In the genomic region with DNA sequence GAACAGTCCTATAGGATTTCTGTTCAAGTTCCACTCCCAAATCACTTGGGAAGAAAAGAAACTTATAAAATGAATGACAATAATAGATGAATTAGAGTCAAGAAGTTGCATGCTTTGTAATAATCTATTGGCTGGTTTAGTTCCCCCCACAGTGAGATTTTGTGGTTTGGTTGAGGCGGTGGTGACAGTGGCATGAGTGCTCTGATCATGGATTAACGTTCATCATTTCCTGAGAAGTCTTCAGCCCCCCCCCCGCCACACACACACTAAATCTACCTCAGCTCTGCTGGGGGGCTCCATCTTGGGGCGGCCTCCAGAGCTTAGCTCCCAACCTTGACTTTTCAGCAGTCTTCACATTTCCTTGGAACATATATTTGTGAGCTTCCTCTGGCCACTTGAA, we compare ENCODE assay signal across 19 cellular contexts.
"Had no signal": no experiment of that assay in that cellular context is flagged by ENCODE, and none has a peak within 500 bp of the region (broad histone marks: within the 10 kb centered on the region; RNA-seq: fewer than 3 reads in every experiment).

No MANE protein-coding gene starts in this region.

- DNase-seq: Kasumi-1, MM.1S, NCI-H1092 treated with DMSO at 0.1 percent for 48 hours, NCI-H1436, NCI-H187, NCI-H2029, NCI-H2081 treated with DMSO at 0.1 percent for 48 hours, NCI-H2171, NCI-H226, NCI-H446, NCI-H510A, NCI-H524 treated with DMSO at 0.1 percent for 48 hours, NCI-H69, NCI-H774, Right ventricle myocardium superior, RPMI8226, SIG-M5 had no signal

- H3K4me1 Mint-ChIP-seq: IgD-negative memory B cell had no signal

- H3K27ac Mint-ChIP-seq: IgD-negative memory B cell had no signal

- ATAC-seq: K562 had no signal

- H3K9me3 Mint-ChIP-seq: IgD-negative memory B cell had no signal

- H3K4me3 Mint-ChIP-seq: IgD-negative memory B cell had no signal
